Comparison of ENCODE assay signal across 16 cellular contexts in genomic region chr3:113247051-113247450, GRCh38. TPM values are rescaled to one million over a fixed set of nuclear protein-coding genes. Genes with fewer than 3 reads are reported as not detected.
A peak's percentile ranks its signal among the peaks of the same experiment; 100 is the strongest.
DNase-seq lines count a peak whose midpoint lies in the region; ATAC-seq, FAIRE-seq and TF ChIP-seq lines count a peak whose summit lies in the region.
"Had no signal": no experiment of that assay in that cellular context is flagged by ENCODE, and none has a peak within 500 bp of the region (broad histone marks: within the 10 kb centered on the region; RNA-seq: fewer than 3 reads in every experiment).

No MANE protein-coding gene starts in this region.

- H3K27me3 ChIP-seq in breast epithelium (no peaks in the 10 kb centered on the region), mammary epithelial cell (ENCODE audit: insufficient read depth, low read length) (no peaks in the 10 kb centered on the region), iPS-20b (ENCODE audit: insufficient read depth, low read length) (no peaks in the 10 kb centered on the region), gastrocnemius medialis (no peaks in the 10 kb centered on the region), uterus (no peaks in the 10 kb centered on the region), colonic mucosa (no peaks in the 10 kb centered on the region)
- H3K27me3 ChIP-seq: adrenal gland had no signal

- intact Hi-C loops in breast epithelium (cut with DNase I; ENCODE audit: low total_unique reads) = no loop called here
- intact Hi-C loops in mammary epithelial cell (cut with micrococcal nuclease) = loop anchor here (1.0 to 5.0 kb wide), 2 partner anchors 36 to 40 kb away; partner anchors contain the start of gene BOC
- intact Hi-C loops in gastrocnemius medialis (cut with DNase I; ENCODE audit: low total_unique reads) = no loop called here
- intact Hi-C loops in uterus (cut with DNase I; ENCODE audit: low total_unique reads) = no loop called here
- intact Hi-C loops in colonic mucosa (cut with DNase I) = no loop called here

- dilution Hi-C loops in mammary epithelial cell (cut with HindIII; ENCODE audit: low sequenced_read_pairs) = no loop called here

- H3K9ac ChIP-seq in mammary epithelial cell (ENCODE audit: insufficient read depth, low read length) (no peak overlapping the region), iPS-20b (ENCODE audit: low read depth, low read length) (peak overlapping the region; percentile 10; the same call in 1 of the 2 replicates), colonic mucosa (ENCODE audit: low read depth in 2 of 2, low read length in 2 of 2) (no peak overlapping the region)

- TF ChIP-seq POLR2A in breast epithelium (IDR thresholded peaks at IDR 0.05) = no peak
- no peak for TF ChIP-seq POLR2A in gastrocnemius medialis (IDR thresholded peaks at IDR 0.05)
- TF ChIP-seq POLR2A in uterus (IDR thresholded peaks at IDR 0.05) = no peak

- no peaks in the 10 kb centered on the region for H3K36me3 ChIP-seq in breast epithelium
- no peaks in the 10 kb centered on the region for H3K36me3 ChIP-seq in mammary epithelial cell (ENCODE audit: insufficient read depth, low read length)
- peaks cover 21% of the 10 kb centered on the region; the same call in 1 of the 2 replicates for H3K36me3 ChIP-seq in iPS-20b (ENCODE audit: insufficient read depth, low read depth, low read length)
- no peaks in the 10 kb centered on the region for H3K36me3 ChIP-seq in gastrocnemius medialis
- H3K36me3 ChIP-seq in uterus = no peaks in the 10 kb centered on the region
- H3K36me3 ChIP-seq in colonic mucosa = no peaks in the 10 kb centered on the region

- no peak overlapping the region for H2AFZ ChIP-seq in mammary epithelial cell (ENCODE audit: low read depth, low read length)

- TF ChIP-seq CTCF in breast epithelium (IDR thresholded peaks at IDR 0.05) = no peak
- TF ChIP-seq CTCF in mammary epithelial cell (conservative IDR thresholded peaks at IDR 0.05 in 1 of 2, IDR thresholded peaks at IDR 0.05 in 1 of 2; ENCODE audit: extremely low read depth in 1 of 2, insufficient read depth in 1 of 2, low read depth in 1 of 2, low read length in 2 of 2) = no peak
- no peak for TF ChIP-seq CTCF in gastrocnemius medialis (IDR thresholded peaks at IDR 0.05 in 4 of 5, conservative IDR thresholded peaks at IDR 0.05 in 1 of 5)
- no peak for TF ChIP-seq CTCF in uterus (IDR thresholded peaks at IDR 0.05)
- no peak for TF ChIP-seq CTCF in colonic mucosa (IDR thresholded peaks at IDR 0.05)

- no peak for FAIRE-seq in HTR-8/SVneo (lab: Jason Lieb, UNC)
- FAIRE-seq: G401.6, GM12878 had no signal

- no TSS peak for BruUV-seq in mammary epithelial cell (replicated peaks; lab: Mats Ljungman, UMichigan)

- peaks cover 0 to 9% of the 10 kb centered on the region in 2 donors for H3K4me1 ChIP-seq in breast epithelium
- peaks cover 33% of the 10 kb centered on the region for H3K4me1 ChIP-seq in mammary epithelial cell (ENCODE audit: insufficient read depth, low read length)
- H3K4me1 ChIP-seq in iPS-20b (ENCODE audit: insufficient read depth, low read length) = peaks cover 44% of the 10 kb centered on the region
- H3K4me1 ChIP-seq in gastrocnemius medialis = peaks cover 3 to 10% of the 10 kb centered on the region in 2 donors
- peaks cover 26 to 27% of the 10 kb centered on the region in 2 donors for H3K4me1 ChIP-seq in uterus
- H3K4me1 ChIP-seq in colonic mucosa = no peaks in the 10 kb centered on the region

- H3K79me2 ChIP-seq in mammary epithelial cell (ENCODE audit: insufficient read depth, low read length) = no peaks in the 10 kb centered on the region

- peak overlapping the region in 1 of 3 donors; percentile 26 for H3K4me3 ChIP-seq in breast epithelium
- H3K4me3 ChIP-seq in mammary epithelial cell (replicated peaks in 1 of 3; ENCODE audit: insufficient read depth in 1 of 3, low read depth in 2 of 3, low read length in 3 of 3) = no peak overlapping the region
- H3K4me3 ChIP-seq in iPS-20b (ENCODE audit: low read length) = no peak overlapping the region; the same call in 1 of the 2 replicates
- H3K4me3 ChIP-seq in gastrocnemius medialis = no peak overlapping the region
- H3K4me3 ChIP-seq in uterus = no peak overlapping the region
- H3K4me3 ChIP-seq in colonic mucosa = no peak overlapping the region
- H3K4me3 ChIP-seq: adrenal gland, GM12878 had no signal

- peak overlapping the region; percentile 92 to 97 for H3K27ac ChIP-seq in breast epithelium
- no peak overlapping the region for H3K27ac ChIP-seq in mammary epithelial cell (ENCODE audit: insufficient read depth, low read depth, low read length)
- no peak overlapping the region for H3K27ac ChIP-seq in iPS-20b (ENCODE audit: low read length)
- peak overlapping the region; percentile 37 to 60 (median 55) for H3K27ac ChIP-seq in gastrocnemius medialis
- H3K27ac ChIP-seq in uterus = peak overlapping the region; percentile 89 to 93
- no peak overlapping the region for H3K27ac ChIP-seq in colonic mucosa
- H3K27ac ChIP-seq: 22Rv1 had no signal

- ATAC-seq in gastrocnemius medialis = no peak
- no peak for ATAC-seq in GM21619 (IDR thresholded peaks at IDR 0.05; ENCODE audit: unreplicated experiment)
- ATAC-seq: GM12878, T-helper 17 cell had no signal

- H3K9me3 ChIP-seq in breast epithelium (no peaks in the 10 kb centered on the region), mammary epithelial cell (replicated peaks; ENCODE audit: insufficient read depth, low read length) (no peaks in the 10 kb centered on the region), iPS-20b (ENCODE audit: insufficient read depth, low read depth, low read length) (no peaks in the 10 kb centered on the region), gastrocnemius medialis (no peaks in the 10 kb centered on the region), uterus (no peaks in the 10 kb centered on the region), colonic mucosa (no peaks in the 10 kb centered on the region)
- H3K9me3 ChIP-seq: adrenal gland had no signal

- H3K4me2 ChIP-seq in mammary epithelial cell (ENCODE audit: insufficient read depth, low read depth, low read length) = no peak overlapping the region

- H4K20me1 ChIP-seq in mammary epithelial cell (ENCODE audit: insufficient read depth, low read length) = no peaks in the 10 kb centered on the region

- CTCF ChIA-PET in mammary epithelial cell (lab: Charles Lee; ENCODE audit: low non-redundant PET) = no interaction called here

- WGBS in mammary epithelial cell (ENCODE audit: low coverage, missing lambda C conversion rate) = 13% methylated on average over 1 of the region's 1 CpG

- DNase-seq in breast epithelium (ENCODE audit: low spot score in 2 of 2) (no peak), mammary epithelial cell (no peak), gastrocnemius medialis (no peak), uterus (no peak), colonic mucosa (no peak), HTR-8/SVneo (ENCODE audit: insufficient read length, low spot score) (no peak)
- DNase-seq: effector CD8-positive, alpha-beta T cell; NCI-H1694 treated with DMSO at 0.1 percent for 48 hours; NCI-H446; T-helper 17 cell had no signal

- in situ Hi-C loops in mammary epithelial cell (cut with MboI; ENCODE audit: low sequenced_read_pairs in 2 of 2) (no loop called here), gastrocnemius medialis (cut with MboI; ENCODE audit: low sequenced_read_pairs in 4 of 4) (no loop called here)

RNA-seq across cellular contexts. Expression of gene BOC, which starts 35.7 kb away (rescaled TPM):
- total RNA-seq in breast epithelium (10 to 100 TPM; 48.8 to 56.6 (median 55.1) TPM), mammary epithelial cell (10 to 100 TPM; 18.5 to 49.7 TPM), gastrocnemius medialis (1 to 10 TPM; 3.7 to 7.4 (median 4.6) TPM), uterus (100 to 1,000 TPM; 103 to 169 (median 105) TPM), colonic mucosa (1 to 10 TPM; 1.9 to 9.8 TPM)
- 16.5 TPM for polyA plus RNA-seq in mammary epithelial cell
- polyA minus RNA-seq in mammary epithelial cell = 26.3 TPM
- total RNA-seq: GM12878, T-helper 17 cell had no signal

Comparison
In these comparisons a context has a peak if more than half of its experiments do, and no peak if none do; other contexts are left out.
1. H3K27ac ChIP-seq: peak in breast epithelium (2 of 2), gastrocnemius medialis (4 of 4) and uterus (2 of 2); none in mammary epithelial cell (single experiment), iPS-20b (single experiment) and colonic mucosa (single experiment).